13 cellular contexts compared by ENCODE assay signal in genomic region chr4:85556293-85556692, GRCh38.
A peak's percentile ranks its signal among the peaks of the same experiment; 100 is the strongest.
DNase-seq lines count a peak whose midpoint lies in the region; ATAC-seq and TF ChIP-seq lines count a peak whose summit lies in the region.
"Had no signal": no experiment of that assay in that cellular context is flagged by ENCODE, and none has a peak within 500 bp of the region (broad histone marks: within the 10 kb centered on the region; RNA-seq: fewer than 3 reads in every experiment).

No MANE protein-coding gene starts in this region.

- peaks cover 0 to 33% (median 31%) of the 10 kb centered on the region in 8 donors for H3K9me3 ChIP-seq in spleen
- H3K9me3 ChIP-seq: ovary had no signal

- H3K27me3 ChIP-seq in spleen (replicated peaks in 1 of 7), result no peaks in the 10 kb centered on the region
- H3K27me3 ChIP-seq: ovary had no signal

- no peak for TF ChIP-seq CTCF in spleen (IDR thresholded peaks at IDR 0.05 in 8 of 11, conservative IDR thresholded peaks at IDR 0.05 in 3 of 11)

- H3K27ac ChIP-seq in spleen, result peak overlapping the region in 7 of 8 donors; percentile 41 to 81 (median 70)
- H3K27ac ChIP-seq: ovary had no signal

- TF ChIP-seq POLR2A in spleen (IDR thresholded peaks at IDR 0.05), result no peak

- intact Hi-C loops in spleen (cut with DNase I; ENCODE audit: low total_unique reads), result no loop called here

- no peak overlapping the region for H3K4me3 ChIP-seq in spleen
- H3K4me3 ChIP-seq: ovary had no signal

- 63 to 84% (median 77%) methylated on average over 5 of the region's 5 CpGs for WGBS in spleen, 5 donors

- H3K36me3 ChIP-seq in spleen, result peaks cover 0 to 4% (median 0%) of the 10 kb centered on the region in 6 donors
- H3K36me3 ChIP-seq: ovary had no signal

- peaks cover 0 to 59% (median 30%) of the 10 kb centered on the region in 6 donors for H3K4me1 ChIP-seq in spleen

- peak; percentile 37 for ATAC-seq in GM18873 (IDR thresholded peaks at IDR 0.05; ENCODE audit: low FRiP score, unreplicated experiment)
- ATAC-seq in HG02852 (IDR thresholded peaks at IDR 0.05; ENCODE audit: unreplicated experiment), result peak; percentile 48

- DNase-seq in NCI-H187 treated with DMSO at 0.1 percent for 48 hours (lab: John Stamatoyannopoulos, UW), result peak; percentile 31
- no peak for DNase-seq in spleen
- no peak for DNase-seq in CD1c-positive myeloid dendritic cell (ENCODE audit: extremely low spot score)
- DNase-seq in RPMI8226, result no peak
- no peak for DNase-seq in epidermal melanocyte (ENCODE audit: insufficient read length, low spot score)
- no peak for DNase-seq in kidney glomerular epithelial cell (lab: John Stamatoyannopoulos, UW)
- DNase-seq: activated CD8-positive, alpha-beta memory T cell treated with anti-CD3 and anti-CD28 coated beads for 24 hours; activated gamma-delta T cell treated with Interleukin-2 at 50 U/mL for 16 hours; NCI-H345; ovary; small intestine had no signal
